ENCODE assay signal across 1 cellular context in the genomic region with DNA sequence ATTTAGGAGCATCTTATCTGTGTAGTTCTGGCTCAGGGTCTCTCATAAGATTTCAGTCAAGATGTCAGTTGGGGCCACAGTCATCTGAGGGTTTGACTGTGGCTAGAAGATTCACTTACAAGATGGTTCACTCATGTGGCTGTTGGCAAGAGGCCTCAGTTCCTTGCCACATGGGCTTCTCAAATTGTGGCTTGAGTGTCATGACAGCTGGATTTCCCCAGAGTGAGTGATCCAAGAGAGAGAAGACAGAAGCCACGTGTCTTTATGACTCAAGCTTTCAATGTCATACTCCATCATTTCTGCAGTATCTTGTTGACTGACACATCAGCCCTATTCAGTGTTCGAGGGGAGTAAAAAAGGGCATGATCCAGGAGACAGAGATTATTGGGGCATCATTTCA.
TF ChIP-seq lines count a peak whose summit lies in the region.

No MANE protein-coding gene starts in this region.

TF ChIP-seq in K562, 482 proteins besides CTCF, POLR2A, EP300 and RAD21 (continued from another document):
- TF ChIP-seq, protein P1, sequence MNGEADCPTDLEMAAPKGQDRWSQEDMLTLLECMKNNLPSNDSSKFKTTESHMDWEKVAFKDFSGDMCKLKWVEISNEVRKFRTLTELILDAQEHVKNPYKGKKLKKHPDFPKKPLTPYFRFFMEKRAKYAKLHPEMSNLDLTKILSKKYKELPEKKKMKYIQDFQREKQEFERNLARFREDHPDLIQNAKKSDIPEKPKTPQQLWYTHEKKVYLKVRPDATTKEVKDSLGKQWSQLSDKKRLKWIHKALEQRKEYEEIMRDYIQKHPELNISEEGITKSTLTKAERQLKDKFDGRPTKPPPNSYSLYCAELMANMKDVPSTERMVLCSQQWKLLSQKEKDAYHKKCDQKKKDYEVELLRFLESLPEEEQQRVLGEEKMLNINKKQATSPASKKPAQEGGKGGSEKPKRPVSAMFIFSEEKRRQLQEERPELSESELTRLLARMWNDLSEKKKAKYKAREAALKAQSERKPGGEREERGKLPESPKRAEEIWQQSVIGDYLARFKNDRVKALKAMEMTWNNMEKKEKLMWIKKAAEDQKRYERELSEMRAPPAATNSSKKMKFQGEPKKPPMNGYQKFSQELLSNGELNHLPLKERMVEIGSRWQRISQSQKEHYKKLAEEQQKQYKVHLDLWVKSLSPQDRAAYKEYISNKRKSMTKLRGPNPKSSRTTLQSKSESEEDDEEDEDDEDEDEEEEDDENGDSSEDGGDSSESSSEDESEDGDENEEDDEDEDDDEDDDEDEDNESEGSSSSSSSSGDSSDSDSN (IDR thresholded peaks at IDR 0.05; ENCODE audit: borderline replicate concordance in 1 of 2, low read depth in 2 of 2, low read length in 2 of 2) = no peak
